Comparison of ENCODE assay signal across 1 cellular context in the genomic region with DNA sequence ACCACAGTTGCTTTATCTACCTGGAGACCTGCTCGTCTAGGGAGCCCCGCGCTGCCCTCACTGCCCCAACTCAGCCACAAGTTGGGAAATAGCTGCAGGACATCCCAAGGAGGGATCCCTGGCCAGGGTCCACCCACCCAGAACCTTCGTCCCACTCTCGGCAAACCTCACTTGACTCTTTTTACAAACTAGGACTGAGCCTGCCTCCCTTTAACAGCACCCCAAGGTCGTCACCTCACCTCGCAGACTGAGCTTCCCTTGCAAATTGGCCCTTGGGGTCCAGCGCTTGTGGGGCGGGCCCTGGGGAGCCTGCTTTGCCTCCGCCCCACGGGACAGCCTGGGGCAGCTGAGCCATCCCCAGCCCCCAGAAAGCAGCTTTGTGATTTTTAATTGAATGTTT.
TF ChIP-seq lines count a peak whose summit lies in the region.

No MANE protein-coding gene starts in this region.

TF ChIP-seq in HCT116, 20 proteins besides CTCF, POLR2A, EP300 and RAD21 (continued from another document):
- TF ChIP-seq FOSL1 (IDR thresholded peaks at IDR 0.05; ENCODE audit: low read depth) (no peak), JUND (IDR thresholded peaks at IDR 0.05) (no peak), SRF (IDR thresholded peaks at IDR 0.05; ENCODE audit: low read depth) (no peak), YY1 (IDR thresholded peaks at IDR 0.05; ENCODE audit: extremely low read depth, insufficient replicate concordance, low read depth, low read length) (no peak)
